In the genomic region with DNA sequence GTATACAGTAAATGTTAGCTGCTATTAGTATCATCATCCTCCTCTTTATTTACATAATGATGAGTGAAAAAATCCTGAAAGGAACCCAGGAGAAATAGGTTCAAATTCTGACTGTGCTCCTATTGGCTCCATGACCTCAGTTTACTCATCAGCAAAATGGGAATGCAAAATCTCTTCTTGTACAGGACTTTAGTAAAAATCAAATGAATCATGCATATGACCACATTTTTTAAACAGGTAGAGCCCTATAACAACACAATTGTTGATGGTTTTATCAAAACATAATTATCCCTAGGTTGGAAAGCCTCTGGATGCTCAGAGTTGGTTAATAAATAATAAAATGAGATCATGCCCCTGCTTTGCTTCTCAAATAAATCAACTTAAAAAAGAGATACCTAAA, we compare ENCODE assay signal across 8 cellular contexts. TPM values are rescaled to one million over a fixed set of nuclear protein-coding genes. Genes with fewer than 3 reads are reported as not detected.
"Had no signal": no experiment of that assay in that cellular context is flagged by ENCODE, and none has a peak within 500 bp of the region (broad histone marks: within the 10 kb centered on the region; RNA-seq: fewer than 3 reads in every experiment).

No MANE protein-coding gene starts in this region.

- ATAC-seq: GM23338 had no signal

- H2AFZ ChIP-seq: GM23338 had no signal

- H3K36me3 Mint-ChIP-seq: IgD-negative memory B cell had no signal

- H3K4me2 ChIP-seq: GM23338 had no signal

- FAIRE-seq: H1, H54, HTR-8/SVneo had no signal

- H3K4me3 ChIP-seq: GM23338 had no signal

- H3K27ac Mint-ChIP-seq: GM23338, H9, IgD-negative memory B cell had no signal

- H3K4me3 Mint-ChIP-seq: GM23338, H9, IgD-negative memory B cell had no signal

- H3K4me1 Mint-ChIP-seq: IgD-negative memory B cell had no signal

- DNase-seq: H9, HCEC 1CT, KG1 had no signal

- H3K9me3 Mint-ChIP-seq: GM23338 had no signal

RNA-seq across cellular contexts. Expression of a gene that starts 16.0 kb away (rescaled TPM):
- total RNA-seq: GM23338, H1 had no signal
- polyA plus RNA-seq: IgD-negative memory B cell had no signal
